In the genomic region with DNA sequence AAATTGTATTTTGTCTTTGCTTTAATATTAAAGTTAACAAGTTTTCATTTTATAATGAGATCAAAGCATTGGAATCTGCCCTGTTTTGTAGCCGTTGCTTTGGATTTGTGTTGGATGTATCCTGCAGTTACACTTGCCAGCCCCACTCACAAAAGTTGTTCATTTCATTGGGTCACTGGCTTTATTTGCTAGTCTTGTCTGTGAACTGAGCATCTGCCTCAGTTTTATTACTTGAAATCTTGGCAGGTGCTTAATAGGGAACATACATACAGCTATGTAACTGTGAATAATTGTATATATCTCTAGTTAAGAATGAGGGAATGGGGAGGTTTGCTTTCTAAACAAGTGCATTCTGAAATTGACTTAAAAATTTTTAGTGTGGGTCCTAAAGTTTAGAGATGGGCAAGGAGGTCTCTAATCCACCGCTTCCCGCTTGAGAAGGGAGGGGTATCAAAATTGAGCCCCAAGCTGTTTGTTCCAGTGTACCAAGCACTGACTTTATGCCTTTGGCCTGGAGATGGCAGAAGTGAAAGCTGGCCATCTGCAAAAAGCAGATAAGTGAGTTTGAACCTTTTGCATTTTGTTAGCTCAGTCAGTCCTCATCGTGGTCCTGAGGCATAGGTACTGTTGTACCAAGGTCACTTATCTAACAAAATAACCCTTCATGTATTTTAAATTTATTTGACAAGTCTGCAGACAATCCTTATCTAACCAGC, we compare ENCODE assay signal across 1 cellular context.
A peak's percentile ranks its signal among the peaks of the same experiment; 100 is the strongest.
TF ChIP-seq lines count a peak whose summit lies in the region.

No MANE protein-coding gene starts in this region.

TF ChIP-seq in H1, 55 proteins besides CTCF, POLR2A, EP300 and RAD21:
- TF ChIP-seq MAFK (IDR thresholded peaks at IDR 0.05; ENCODE audit: low read depth, low read length), result no peak
- peak; percentile 48 for TF ChIP-seq POLR2AphosphoS5 (IDR thresholded peaks at IDR 0.05; ENCODE audit: low read depth, low read length)
